ENCODE assay signal across 5 cellular contexts in genomic region chr10:43328810-43329209, GRCh38. TPM values are rescaled to one million over a fixed set of nuclear protein-coding genes. Genes with fewer than 3 reads are reported as not detected.
"Had no signal": no experiment of that assay in that cellular context is flagged by ENCODE, and none has a peak within 500 bp of the region (broad histone marks: within the 10 kb centered on the region; RNA-seq: fewer than 3 reads in every experiment).

No MANE protein-coding gene starts in this region.

RNA-seq across cellular contexts. Expression of gene FXYD4, which starts 42.6 kb away (rescaled TPM):
- total RNA-seq: M059J, PC-3, Peyer's patch, SJCRH30, SK-MEL-5 had no signal
